11 cellular contexts compared by ENCODE assay signal in genomic region chr19:18559685-18560084, GRCh38. TPM values are rescaled to one million over a fixed set of nuclear protein-coding genes. Genes with fewer than 3 reads are reported as not detected.
A peak's percentile ranks its signal among the peaks of the same experiment; 100 is the strongest.
DNase-seq lines count a peak whose midpoint lies in the region; ATAC-seq and TF ChIP-seq lines count a peak whose summit lies in the region.
"Had no signal": no experiment of that assay in that cellular context is flagged by ENCODE, and none has a peak within 500 bp of the region (broad histone marks: within the 10 kb centered on the region; RNA-seq: fewer than 3 reads in every experiment).

No MANE protein-coding gene starts in this region.

- no peaks in the 10 kb centered on the region for H4K20me1 ChIP-seq in KMS-11 (ENCODE audit: insufficient read depth)
- no peaks in the 10 kb centered on the region for H4K20me1 ChIP-seq in neural cell (ENCODE audit: insufficient read depth)

- H3K36me3 Mint-ChIP-seq in CD4-positive, CD25-positive, alpha-beta regulatory T cell: peaks cover 11% of the 10 kb centered on the region

- no peak overlapping the region for H3K4ac ChIP-seq in neuronal stem cell (ENCODE audit: low read length)

- no peak for DNase-seq in CD4-positive, CD25-positive, alpha-beta regulatory T cell
- DNase-seq in ascending aorta (ENCODE audit: low spot score in 2 of 2): no peak
- no peak for DNase-seq in HT-29 (ENCODE audit: low spot score)
- no peak for DNase-seq in neuronal stem cell (ENCODE audit: low spot score)
- DNase-seq in NCI-H774 (lab: John Stamatoyannopoulos, UW): no peak
- DNase-seq in NOMO-1 treated with dmso at 0.1 percent for 144 hours (lab: John Stamatoyannopoulos, UW; ENCODE audit: unreplicated experiment): no peak
- DNase-seq: hypothalamus, NCI-H2171 treated with DMSO at 0.1 percent for 48 hours had no signal

- H3K79me2 ChIP-seq in KMS-11 (ENCODE audit: insufficient read depth, low read depth): peaks cover 19% of the 10 kb centered on the region
- peaks cover 9% of the 10 kb centered on the region for H3K79me2 ChIP-seq in neural cell (replicated peaks; ENCODE audit: insufficient read depth, low read length)

- H2AK5ac ChIP-seq in neuronal stem cell (ENCODE audit: low read depth, low read length): no peak overlapping the region

- TF ChIP-seq CTCF in KMS-11 (conservative IDR thresholded peaks at IDR 0.05; ENCODE audit: low read depth, low read length) (no peak), ascending aorta (IDR thresholded peaks at IDR 0.05) (no peak), neural cell (IDR thresholded peaks at IDR 0.05; ENCODE audit: poor library complexity, severe bottlenecking) (no peak)

- peaks cover 12% of the 10 kb centered on the region for H3K27me3 Mint-ChIP-seq in CD4-positive, CD25-positive, alpha-beta regulatory T cell

- H3K23ac ChIP-seq in neuronal stem cell (ENCODE audit: low read depth, low read length, poor library complexity): no peak overlapping the region

- H3K4me2 ChIP-seq in KMS-11 (peak overlapping the region; percentile 29; the same call in 1 of the 2 replicates), neural cell (ENCODE audit: low read length) (no peak overlapping the region), neuronal stem cell (ENCODE audit: insufficient read depth, low read length, poor library complexity, severe bottlenecking) (no peak overlapping the region)

- H3K9me3 ChIP-seq in CD4-positive, CD25-positive, alpha-beta regulatory T cell (ENCODE audit: control insufficient read depth in 2 of 2, low read length in 2 of 2): no peaks in the 10 kb centered on the region
- H3K9me3 ChIP-seq in ascending aorta: no peaks in the 10 kb centered on the region
- no peaks in the 10 kb centered on the region for H3K9me3 ChIP-seq in neural cell (ENCODE audit: low read length)
- H3K9me3 ChIP-seq in neuronal stem cell (replicated peaks in 1 of 2; ENCODE audit: control insufficient read depth in 2 of 2, insufficient read depth in 1 of 2, low read depth in 1 of 2, low read length in 2 of 2): peaks cover 0 to 2% of the 10 kb centered on the region in 2 donors

- no peaks in the 10 kb centered on the region for H3F3A ChIP-seq in neural cell (ENCODE audit: insufficient read depth, low read length, poor library complexity, severe bottlenecking)

- peaks cover 18% of the 10 kb centered on the region for H3K4me1 ChIP-seq in CD4-positive, CD25-positive, alpha-beta regulatory T cell (ENCODE audit: control insufficient read depth, insufficient read depth, low read length, poor library complexity, severe bottlenecking)
- H3K4me1 ChIP-seq in KMS-11 (ENCODE audit: low read depth, poor library complexity, severe bottlenecking): peaks cover 12% of the 10 kb centered on the region
- H3K4me1 ChIP-seq in ascending aorta: peaks cover 5 to 39% of the 10 kb centered on the region in 2 donors
- no peaks in the 10 kb centered on the region for H3K4me1 ChIP-seq in neuronal stem cell (ENCODE audit: control insufficient read depth in 2 of 2, insufficient read depth in 1 of 2, low read depth in 1 of 2, low read length in 2 of 2)

- H2BK120ac ChIP-seq in neuronal stem cell (ENCODE audit: low read depth, low read length): no peak overlapping the region

- no peak overlapping the region for H2BK15ac ChIP-seq in neuronal stem cell (ENCODE audit: low read length)

- no peak overlapping the region for H3K14ac ChIP-seq in neuronal stem cell (ENCODE audit: low read length)

- peaks cover 8 to 30% (median 19%) of the 10 kb centered on the region in 4 donors for H3K4me1 Mint-ChIP-seq in CD4-positive, CD25-positive, alpha-beta regulatory T cell

- no peak for ATAC-seq in CD4-positive, CD25-positive, alpha-beta regulatory T cell (ENCODE audit: low read depth in 2 of 2)

- H2BK12ac ChIP-seq in neuronal stem cell (ENCODE audit: low read length): no peak overlapping the region

- no peak overlapping the region for H2BK5ac ChIP-seq in neuronal stem cell (ENCODE audit: low read length)

- no peak overlapping the region for H3K4me3 ChIP-seq in CD4-positive, CD25-positive, alpha-beta regulatory T cell (ENCODE audit: low read depth, low read length)
- H3K4me3 ChIP-seq in KMS-11 (IDR thresholded peaks at IDR 0.05; ENCODE audit: insufficient read depth, low read depth, low read length): no peak overlapping the region
- H3K4me3 ChIP-seq in ascending aorta: no peak overlapping the region
- H3K4me3 ChIP-seq in neural cell (ENCODE audit: low read length): no peak overlapping the region
- H3K4me3 ChIP-seq in neuronal stem cell (ENCODE audit: low read length in 2 of 2): no peak overlapping the region
- H3K4me3 ChIP-seq: skin epidermis had no signal

- no peak for TF ChIP-seq EP300 in neural cell (conservative IDR thresholded peaks at IDR 0.05; ENCODE audit: poor library complexity, severe bottlenecking)

- no peaks in the 10 kb centered on the region for H3K27me3 ChIP-seq in CD4-positive, CD25-positive, alpha-beta regulatory T cell (ENCODE audit: control insufficient read depth, insufficient read depth, low read length)
- H3K27me3 ChIP-seq in KMS-11 (ENCODE audit: insufficient read depth, low read depth) (no peaks in the 10 kb centered on the region), ascending aorta (no peaks in the 10 kb centered on the region), neural cell (ENCODE audit: insufficient read depth, low read depth, low read length) (no peaks in the 10 kb centered on the region), neuronal stem cell (ENCODE audit: control insufficient read depth in 3 of 3, insufficient read depth in 3 of 3, low read depth in 1 of 3, low read length in 3 of 3) (no peaks in the 10 kb centered on the region)

- H3K9ac ChIP-seq in KMS-11 (no peak overlapping the region), neural cell (ENCODE audit: low read length) (peak overlapping the region; percentile 16), neuronal stem cell (ENCODE audit: low read depth, low read length, poor library complexity) (no peak overlapping the region)

- H3K9me3 Mint-ChIP-seq in CD4-positive, CD25-positive, alpha-beta regulatory T cell: peaks cover 0 to 2% (median 0%) of the 10 kb centered on the region in 7 donors

- peak overlapping the region; percentile 93 for H3K27ac ChIP-seq in CD4-positive, CD25-positive, alpha-beta regulatory T cell (ENCODE audit: insufficient read depth, low read length, poor library complexity, severe bottlenecking)
- H3K27ac ChIP-seq in KMS-11 (no peak overlapping the region), ascending aorta (peak overlapping the region; percentile 98), neural cell (ENCODE audit: low read length) (no peak overlapping the region), neuronal stem cell (replicated peaks; ENCODE audit: low read length) (no peak overlapping the region)

- H3K36me3 ChIP-seq in CD4-positive, CD25-positive, alpha-beta regulatory T cell (ENCODE audit: control insufficient read depth, insufficient read depth, low read length): peaks cover 22% of the 10 kb centered on the region
- no peaks in the 10 kb centered on the region for H3K36me3 ChIP-seq in KMS-11 (ENCODE audit: insufficient read depth)
- H3K36me3 ChIP-seq in ascending aorta: peaks cover 10 to 14% of the 10 kb centered on the region in 2 donors
- H3K36me3 ChIP-seq in neural cell (ENCODE audit: insufficient read depth, low read length): no peaks in the 10 kb centered on the region
- H3K36me3 ChIP-seq in neuronal stem cell (replicated peaks in 1 of 2; ENCODE audit: control insufficient read depth in 2 of 2, insufficient read depth in 2 of 2, low read length in 2 of 2): peaks cover 7 to 38% of the 10 kb centered on the region in 2 donors

- no peak for TF ChIP-seq RAD21 in neural cell (conservative IDR thresholded peaks at IDR 0.05)

- peaks cover 5% of the 10 kb centered on the region for H3K79me1 ChIP-seq in neuronal stem cell (ENCODE audit: low read depth, low read length)

- no peak overlapping the region for H4K8ac ChIP-seq in neuronal stem cell (ENCODE audit: low read depth, low read length)

- no CpG with 5 or more reads among the region's 5 CpGs for WGBS in neuronal stem cell (ENCODE audit: extremely low coverage in 2 of 2, insufficient read length in 2 of 2, insufficient replicate concordance in 1 of 2), 2 donors

- peak overlapping the region; percentile 46 to 96 (median 92) for H3K4me3 Mint-ChIP-seq in CD4-positive, CD25-positive, alpha-beta regulatory T cell

- H2AFZ ChIP-seq in KMS-11 (ENCODE audit: low read depth): no peak overlapping the region
- no peak overlapping the region for H2AFZ ChIP-seq in neural cell (ENCODE audit: low read depth, low read length)
- H2AFZ ChIP-seq in neuronal stem cell (ENCODE audit: low read length): no peak overlapping the region

- no peak overlapping the region for H4K91ac ChIP-seq in neuronal stem cell (ENCODE audit: low read depth, low read length, poor library complexity)

- H3K18ac ChIP-seq in neuronal stem cell (ENCODE audit: low read length): no peak overlapping the region

- no peaks in the 10 kb centered on the region for H3K9me2 ChIP-seq in neural cell (ENCODE audit: insufficient read depth, low read length)

- intact Hi-C loops in ascending aorta (cut with DNase I): loop anchor here (2.0 kb wide), 1 partner anchor 99 kb away; no protein-coding TSS in a partner anchor

- H3K27ac Mint-ChIP-seq in CD4-positive, CD25-positive, alpha-beta regulatory T cell: peak overlapping the region; percentile 26 to 98 (median 73)

RNA-seq across cellular contexts. Expression of gene KXD1, which starts 2.0 kb away (rescaled TPM):
- total RNA-seq in CD4-positive, CD25-positive, alpha-beta regulatory T cell: 90.6 TPM
- 10 to 100 TPM; 65.3 to 99.1 (median 89.9) TPM for polyA plus RNA-seq in CD4-positive, CD25-positive, alpha-beta regulatory T cell
- total RNA-seq in ascending aorta: 178 TPM
- 55.8 and 78.1 TPM in 2 replicates for polyA plus RNA-seq in neural cell
- 28.5 and 31.5 TPM in 2 replicates for polyA minus RNA-seq in neural cell
- total RNA-seq in HT-29 (2014; rRNA removed; shearing (Covaris generic)): 109 and 126 TPM in 2 replicates
- 150 TPM for polyA plus RNA-seq in neuronal stem cell (2013, experiment 1 of 2)
- 148 TPM for polyA plus RNA-seq in neuronal stem cell (2013, experiment 2 of 2)

RNA-seq across cellular contexts. Expression of gene UBA52, which starts 12.0 kb away (rescaled TPM):
- 1,556 TPM for total RNA-seq in CD4-positive, CD25-positive, alpha-beta regulatory T cell
- 1,000 to 10,000 TPM; 1,213 to 1,759 (median 1,573) TPM for polyA plus RNA-seq in CD4-positive, CD25-positive, alpha-beta regulatory T cell
- total RNA-seq in ascending aorta: 554 TPM
- 709 and 765 TPM in 2 replicates for polyA plus RNA-seq in neural cell
- 234 and 279 TPM in 2 replicates for polyA minus RNA-seq in neural cell
- total RNA-seq in HT-29 (2014; rRNA removed; shearing (Covaris generic)): 660 TPM in 2 replicates
- polyA plus RNA-seq in neuronal stem cell (2013, experiment 1 of 2): 1,321 TPM
- 1,289 TPM for polyA plus RNA-seq in neuronal stem cell (2013, experiment 2 of 2)

RNA-seq across cellular contexts. Expression of gene FKBP8, which starts 16.3 kb away (rescaled TPM):
- 186 TPM for total RNA-seq in CD4-positive, CD25-positive, alpha-beta regulatory T cell
- polyA plus RNA-seq in CD4-positive, CD25-positive, alpha-beta regulatory T cell: 100 to 1,000 TPM; 106 to 118 (median 117) TPM
- total RNA-seq in ascending aorta: 395 TPM
- 183 and 205 TPM in 2 replicates for polyA plus RNA-seq in neural cell
- polyA minus RNA-seq in neural cell: 161 and 196 TPM in 2 replicates
- 257 and 277 TPM in 2 replicates for total RNA-seq in HT-29 (2014; rRNA removed; shearing (Covaris generic))
- 215 TPM for polyA plus RNA-seq in neuronal stem cell (2013, experiment 1 of 2)
- 207 TPM for polyA plus RNA-seq in neuronal stem cell (2013, experiment 2 of 2)

RNA-seq across cellular contexts. Expression of gene REX1BD, which starts 28.9 kb away (rescaled TPM):
- 87.4 TPM for total RNA-seq in CD4-positive, CD25-positive, alpha-beta regulatory T cell
- polyA plus RNA-seq in CD4-positive, CD25-positive, alpha-beta regulatory T cell: 100 to 1,000 TPM; 139 to 163 (median 148) TPM
- 173 TPM for total RNA-seq in ascending aorta
- 214 and 277 TPM in 2 replicates for polyA plus RNA-seq in neural cell
- polyA minus RNA-seq in neural cell: 21.4 and 24.6 TPM in 2 replicates
- 125 and 132 TPM in 2 replicates for total RNA-seq in HT-29 (2014; rRNA removed; shearing (Covaris generic))
- polyA plus RNA-seq in neuronal stem cell (2013, experiment 1 of 2): 85.7 TPM
- 81.2 TPM for polyA plus RNA-seq in neuronal stem cell (2013, experiment 2 of 2)

RNA-seq across cellular contexts. Expression of gene ELL, which starts 37.8 kb away (rescaled TPM):
- 53.6 TPM for total RNA-seq in CD4-positive, CD25-positive, alpha-beta regulatory T cell
- 10 to 100 TPM in 1 of 4 donors, 1 to 10 TPM in 3; 7.7 to 11.8 (median 9.7) TPM for polyA plus RNA-seq in CD4-positive, CD25-positive, alpha-beta regulatory T cell
- total RNA-seq in ascending aorta: 30.5 TPM
- polyA plus RNA-seq in neural cell: 7.2 and 8.8 TPM in 2 replicates
- 8.9 and 12.4 TPM in 2 replicates for polyA minus RNA-seq in neural cell
- 16.0 and 20.7 TPM in 2 replicates for total RNA-seq in HT-29 (2014; rRNA removed; shearing (Covaris generic))
- 5.2 TPM for polyA plus RNA-seq in neuronal stem cell (2013, experiment 1 of 2)
- polyA plus RNA-seq in neuronal stem cell (2013, experiment 2 of 2): 5.2 TPM

Comparison
In these comparisons a context has a peak if more than half of its experiments do, and no peak if none do; other contexts are left out.
1. H3K27ac ChIP-seq: peak in CD4-positive, CD25-positive, alpha-beta regulatory T cell (single experiment) and ascending aorta (2 of 2); none in KMS-11 (single experiment), neural cell (single experiment) and neuronal stem cell (single experiment).